In the genomic region with DNA sequence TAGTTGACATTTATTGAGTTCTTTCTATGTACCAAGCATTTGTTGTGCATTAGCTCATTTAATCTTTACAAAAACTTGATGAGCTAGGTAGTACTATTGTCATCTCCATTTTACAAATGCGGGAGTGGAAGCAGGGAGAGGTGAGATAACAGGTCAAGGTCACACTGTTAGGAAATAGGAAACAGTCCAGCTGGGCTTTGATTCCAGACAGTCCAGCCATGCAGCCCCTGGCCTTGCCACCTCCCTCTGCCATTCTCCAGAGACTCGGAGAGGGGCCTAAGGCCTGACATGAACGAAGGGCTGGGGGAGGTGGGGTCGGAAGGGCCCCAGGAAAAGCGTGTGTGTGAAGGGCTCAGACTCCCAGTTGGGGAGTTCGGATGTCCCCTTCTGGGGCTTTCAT, we compare ENCODE assay signal across 28 cellular contexts. TPM values are rescaled to one million over a fixed set of nuclear protein-coding genes. Genes with fewer than 3 reads are reported as not detected.
A peak's percentile ranks its signal among the peaks of the same experiment; 100 is the strongest.
DNase-seq lines count a peak whose midpoint lies in the region; ATAC-seq, FAIRE-seq and TF ChIP-seq lines count a peak whose summit lies in the region.
"Had no signal": no experiment of that assay in that cellular context is flagged by ENCODE, and none has a peak within 500 bp of the region (broad histone marks: within the 10 kb centered on the region; RNA-seq: fewer than 3 reads in every experiment).

No MANE protein-coding gene starts in this region.

- BruUV-seq in HepG2 (replicated peaks; lab: Mats Ljungman, UMichigan), result no TSS peak

- H3K9me3 ChIP-seq in RWPE2 (ENCODE audit: severe bottlenecking) (no peaks in the 10 kb centered on the region), HepG2 (ENCODE audit: low read length) (no peaks in the 10 kb centered on the region)
- H3K9me3 ChIP-seq: MG63, mucosa of descending colon, SJCRH30 had no signal

- no peak overlapping the region for H3K9ac ChIP-seq in HepG2 (ENCODE audit: insufficient read depth, low read depth, low read length)
- H3K9ac ChIP-seq: GM23248 had no signal

- TF ChIP-seq EP300 in HepG2 (IDR thresholded peaks at IDR 0.05; ENCODE audit: low read depth in 2 of 2, low read length in 2 of 2), result peak in 1 of 2 experiments; percentile 52; a peak in 1 of 4 replicates
- no peak; the same call in 1 of the 2 replicates for TF ChIP-seq EP300 in HepG2 (CRISPR knock-in tag; IDR thresholded peaks at IDR 0.05; ENCODE audit: borderline replicate concordance)

- POLR2A ChIA-PET in activated CD4-positive, alpha-beta T cell treated with anti-CD3 and anti-CD28 coated beads for 36 hours (lab: Charles Lee), result no interaction called here
- POLR2A ChIA-PET in HepG2 (lab: Yijun Ruan, JAX), result interaction anchor here (0.8 to 1.6 kb wide), 3 partner anchors 9 to 922 kb away, joined by 3 to 10 read pairs (median 5); no protein-coding TSS in a partner anchor

- no peaks in the 10 kb centered on the region for H3K9me3 Mint-ChIP-seq in activated CD4-positive, alpha-beta T cell treated with anti-CD3 and anti-CD28 coated beads for 36 hours (ENCODE audit: low read depth)
- no peaks in the 10 kb centered on the region for H3K9me3 Mint-ChIP-seq in stimulated activated memory B cell treated with anti-CD40 and anti-IgM and Interleukin-4, amounts not matched to agents 10 μg/mL and 1 μg/mL and 100 μg/mL, for 72 hours
- H3K9me3 Mint-ChIP-seq: activated CD4-positive, alpha-beta memory T cell treated with anti-CD3 and anti-CD28 coated beads, Interleukin-2, amount 10 ng/mL, durations not matched to agents 7 days and 5 days; activated naive CD4-positive, alpha-beta T cell treated with anti-CD3 and anti-CD28 coated beads, Interleukin-2, amount 50 U/mL, for 72 hours; activated T-cell treated with anti-CD3 and anti-CD28 coated beads, Interleukin-2, amount 50 U/mL, for 4 hours; IgD-negative memory B cell had no signal

- DNase-seq in activated CD4-positive, alpha-beta T cell treated with anti-CD3 and anti-CD28 coated beads for 36 hours, result no peak
- DNase-seq in activated CD4-positive, alpha-beta T cell treated with anti-CD3 and anti-CD28 coated beads, Interleukin-2, amount 50 U/mL, for 1 hour, result no peak
- DNase-seq in RWPE2 (ENCODE audit: low spot score) (no peak), HepG2 (ENCODE audit: low spot score) (peak; percentile 63), NCI-H774 (lab: John Stamatoyannopoulos, UW) (no peak), A172 (ENCODE audit: low spot score) (no peak)
- DNase-seq: 8988T; activated CD4-positive, alpha-beta memory T cell treated with anti-CD3 and anti-CD28 coated beads, Interleukin-2, amount 10 ng/mL, durations not matched to agents 7 days and 5 days; activated T-cell treated with anti-CD3 and anti-CD28 coated beads, Interleukin-2, amount 50 U/mL, for 4 hours; DMS79 treated with DMSO at 0.1 percent for 48 hours; effector memory CD4-positive, alpha-beta T cell; GM23248; mucosa of descending colon; NCI-H1436; NCI-H82; SJCRH30; stimulated activated CD4-positive, alpha-beta T cell treated with anti-CD3 and anti-CD28 coated beads, Interleukin-4, amount 100 ng/mL, for 1 hour; T-helper 2 cell had no signal

- H3K36me3 Mint-ChIP-seq in activated CD4-positive, alpha-beta T cell treated with anti-CD3 and anti-CD28 coated beads for 36 hours (ENCODE audit: low read depth), result peaks cover 2% of the 10 kb centered on the region
- H3K36me3 Mint-ChIP-seq in stimulated activated memory B cell treated with anti-CD40 and anti-IgM and Interleukin-4, amounts not matched to agents 10 μg/mL and 1 μg/mL and 100 μg/mL, for 72 hours, result peaks cover 6% of the 10 kb centered on the region
- H3K36me3 Mint-ChIP-seq: activated naive CD4-positive, alpha-beta T cell treated with anti-CD3 and anti-CD28 coated beads, Interleukin-2, amount 50 U/mL, for 72 hours had no signal

- in situ Hi-C loops in HepG2 (cut with HindIII; ENCODE audit: extremely low pct_ligation_motif_present, low pct_unique_long_range_greater_than_20kb), result no loop called here

- 11% methylated on average over 6 of the region's 6 CpGs for WGBS in HepG2 (ENCODE audit: low lambda C conversion rate)

- intact Hi-C loops in activated CD4-positive, alpha-beta T cell treated with anti-CD3 and anti-CD28 coated beads for 36 hours (cut with DNase I, micrococcal nuclease), result no loop called here
- intact Hi-C loops in HepG2 (cut with micrococcal nuclease; ENCODE audit: unreplicated experiment), result no loop called here

- H3K4me1 Mint-ChIP-seq in activated CD4-positive, alpha-beta T cell treated with anti-CD3 and anti-CD28 coated beads for 36 hours, result peaks cover 51% of the 10 kb centered on the region
- H3K4me1 Mint-ChIP-seq in stimulated activated memory B cell treated with anti-CD40 and anti-IgM and Interleukin-4, amounts not matched to agents 10 μg/mL and 1 μg/mL and 100 μg/mL, for 72 hours, result peaks cover 83% of the 10 kb centered on the region

- peak; percentile 91 for FAIRE-seq in HepG2 (lab: Jason Lieb, UNC)
- FAIRE-seq: GM12891, GM19239 had no signal

- H3K4me1 ChIP-seq in RWPE2 (ENCODE audit: insufficient read depth, poor library complexity, severe bottlenecking) (peaks cover 18% of the 10 kb centered on the region), HepG2 (ENCODE audit: insufficient read depth, low read length) (peaks cover 23% of the 10 kb centered on the region)
- H3K4me1 ChIP-seq: SJCRH30 had no signal

- H3K36me3 ChIP-seq in RWPE2 (ENCODE audit: low read depth) (no peaks in the 10 kb centered on the region), HepG2 (replicated peaks in 1 of 2; ENCODE audit: control insufficient read depth in 1 of 2, insufficient read depth in 2 of 2, low read length in 2 of 2) (no peaks in the 10 kb centered on the region)
- H3K36me3 ChIP-seq: SJCRH30 had no signal

- H2AFZ ChIP-seq in HepG2 (ENCODE audit: low read length), result no peak overlapping the region
- H2AFZ ChIP-seq: GM23248 had no signal

- no peak overlapping the region for H3K4me3 ChIP-seq in RWPE2 (ENCODE audit: severe bottlenecking)
- no peak overlapping the region for H3K4me3 ChIP-seq in HepG2 (replicated peaks in 1 of 3; ENCODE audit: insufficient read depth in 1 of 3, low read depth in 2 of 3, low read length in 3 of 3)
- H3K4me3 ChIP-seq: GM23248, MG63, mucosa of descending colon, SJCRH30, skin epidermis had no signal

- no peak for TF ChIP-seq POLR2A in HepG2 (IDR thresholded peaks at IDR 0.05; ENCODE audit: insufficient read depth in 1 of 2, low read depth in 2 of 2, low read length in 2 of 2)

- no peaks in the 10 kb centered on the region for H3K27me3 Mint-ChIP-seq in activated CD4-positive, alpha-beta T cell treated with anti-CD3 and anti-CD28 coated beads for 36 hours
- no peaks in the 10 kb centered on the region for H3K27me3 Mint-ChIP-seq in stimulated activated memory B cell treated with anti-CD40 and anti-IgM and Interleukin-4, amounts not matched to agents 10 μg/mL and 1 μg/mL and 100 μg/mL, for 72 hours
- H3K27me3 Mint-ChIP-seq: activated CD4-positive, alpha-beta memory T cell treated with anti-CD3 and anti-CD28 coated beads, Interleukin-2, amount 10 ng/mL, durations not matched to agents 7 days and 5 days; IgD-negative memory B cell had no signal

- peaks cover 12% of the 10 kb centered on the region; the same call in 1 of the 2 replicates for H4K20me1 ChIP-seq in HepG2 (ENCODE audit: insufficient read depth, low read length)

- H3K4me3 Mint-ChIP-seq in activated CD4-positive, alpha-beta T cell treated with anti-CD3 and anti-CD28 coated beads for 36 hours, result no peak overlapping the region
- no peak overlapping the region for H3K4me3 Mint-ChIP-seq in stimulated activated memory B cell treated with anti-CD40 and anti-IgM and Interleukin-4, amounts not matched to agents 10 μg/mL and 1 μg/mL and 100 μg/mL, for 72 hours
- H3K4me3 Mint-ChIP-seq: activated CD4-positive, alpha-beta memory T cell treated with anti-CD3 and anti-CD28 coated beads, Interleukin-2, amount 10 ng/mL, durations not matched to agents 7 days and 5 days; activated T-cell treated with anti-CD3 and anti-CD28 coated beads, Interleukin-2, amount 50 U/mL, for 4 hours; IgD-negative memory B cell had no signal

- CTCF ChIA-PET in activated CD4-positive, alpha-beta T cell treated with anti-CD3 and anti-CD28 coated beads for 36 hours (lab: Charles Lee), result interaction anchor here (4.2 kb wide), 1 partner anchor 16 kb away, joined by 31 read pairs; no protein-coding TSS in a partner anchor
- CTCF ChIA-PET in HepG2 (lab: Yijun Ruan, JAX; ENCODE audit: low intra/inter-chr PET ratio, low total read pairs), result no interaction called here

- H3K27ac Mint-ChIP-seq in activated CD4-positive, alpha-beta T cell treated with anti-CD3 and anti-CD28 coated beads for 36 hours, result peak overlapping the region; percentile 77
- H3K27ac Mint-ChIP-seq in stimulated activated memory B cell treated with anti-CD40 and anti-IgM and Interleukin-4, amounts not matched to agents 10 μg/mL and 1 μg/mL and 100 μg/mL, for 72 hours, result peak overlapping the region; percentile 31
- H3K27ac Mint-ChIP-seq: activated CD4-positive, alpha-beta memory T cell treated with anti-CD3 and anti-CD28 coated beads, Interleukin-2, amount 10 ng/mL, durations not matched to agents 7 days and 5 days had no signal

- TF ChIP-seq RAD21 in HepG2 (CRISPR knock-in tag; IDR thresholded peaks at IDR 0.05), result peak; percentile 26; the same call in 1 of the 2 replicates

- H3K4me2 ChIP-seq in HepG2 (ENCODE audit: low read depth, low read length), result peak overlapping the region; percentile 9

- ATAC-seq in activated CD4-positive, alpha-beta T cell treated with anti-CD3 and anti-CD28 coated beads for 36 hours, result no peak
- ATAC-seq in RWPE2 (ENCODE audit: low read depth) (no peak), HepG2 (peak; percentile 70), GM19351 (IDR thresholded peaks at IDR 0.05; ENCODE audit: unreplicated experiment) (no peak)
- no peak for ATAC-seq in stimulated activated memory B cell treated with anti-CD40 and anti-IgM and Interleukin-4, amounts not matched to agents 10 μg/mL and 1 μg/mL and 100 μg/mL, for 72 hours
- ATAC-seq: activated naive CD4-positive, alpha-beta T cell treated with anti-CD3 and anti-CD28 coated beads, Interleukin-2, amount 50 U/mL, for 72 hours; activated T-cell treated with anti-CD3 and anti-CD28 coated beads, Interleukin-2, amount 50 U/mL, for 4 hours had no signal

- TF ChIP-seq CTCF in RWPE2 (IDR thresholded peaks at IDR 0.05; ENCODE audit: poor library complexity, severe bottlenecking), result no peak
- TF ChIP-seq CTCF in HepG2 (CRISPR knock-in tag; IDR thresholded peaks at IDR 0.05), result no peak

- H3K27me3 ChIP-seq in RWPE2 (ENCODE audit: insufficient read depth, poor library complexity, severe bottlenecking), result no peaks in the 10 kb centered on the region
- H3K27me3 ChIP-seq in HepG2 (ENCODE audit: control insufficient read depth in 1 of 2, insufficient read depth in 2 of 2, low read length in 2 of 2), result no peaks in the 10 kb centered on the region
- H3K27me3 ChIP-seq: MG63, SJCRH30 had no signal

- H3K79me2 ChIP-seq in HepG2 (ENCODE audit: insufficient read depth, low read length), result no peaks in the 10 kb centered on the region

- H3K27ac ChIP-seq in RWPE2 (ENCODE audit: poor library complexity, severe bottlenecking) (peak overlapping the region; percentile 3), HepG2 (ENCODE audit: extremely low read length, insufficient read depth, low read length) (peak overlapping the region; percentile 3)
- H3K27ac ChIP-seq: C4-2B, GM23248, SJCRH30, VCaP had no signal

RNA-seq across cellular contexts. Expression of gene ODC1, which starts 55.6 kb away (rescaled TPM):
- 100 to 1,000 TPM; 158 to 170 TPM for total RNA-seq in activated CD4-positive, alpha-beta T cell treated with anti-CD3 and anti-CD28 coated beads for 36 hours
- 371 and 422 TPM in 2 replicates for total RNA-seq in HepG2 (2016; rRNA removed; fragmentation: Illumina TruSeq; extraction: Trizol)
- total RNA-seq in HepG2 (2016; cell fraction: cytosol; rRNA removed; fragmentation: Illumina TruSeq; extraction: Trizol; ENCODE audit: low read depth), result 747 and 845 TPM in 2 replicates
- total RNA-seq in HepG2 (2016; cell fraction: insoluble cytoplasmic fraction; rRNA removed; fragmentation: Illumina TruSeq; extraction: Trizol), result 382 and 405 TPM in 2 replicates
- 1,179 and 1,380 TPM in 2 replicates for total RNA-seq in HepG2 (2016; cell fraction: membrane; rRNA removed; fragmentation: Illumina TruSeq; extraction: Trizol)
- 154 and 170 TPM in 2 replicates for total RNA-seq in HepG2 (2016; cell fraction: nucleus; rRNA removed; fragmentation: Illumina TruSeq; extraction: Trizol)
- polyA plus RNA-seq in HepG2 (2011; rRNA removed), result 105 and 142 TPM in 2 replicates
- 93.6 and 131 TPM in 2 replicates for polyA plus RNA-seq in HepG2 (2011; cell fraction: cytosol; rRNA removed)
- polyA plus RNA-seq in HepG2 (2011; cell fraction: nucleus; rRNA removed), result 44.5 and 56.5 TPM in 2 replicates
- 108 and 109 TPM in 2 replicates for polyA plus RNA-seq in HepG2 (2012)
- 923 and 940 TPM in 2 replicates for polyA plus RNA-seq in HepG2 (2016; cell fraction: cytosol; fragmentation: Illumina TruSeq; extraction: Trizol; ENCODE audit: low read depth)
- polyA plus RNA-seq in HepG2 (2016; cell fraction: insoluble cytoplasmic fraction; fragmentation: Illumina TruSeq; extraction: Trizol; ENCODE audit: low read depth), result 367 and 392 TPM in 2 replicates
- 1,008 and 1,080 TPM in 2 replicates for polyA plus RNA-seq in HepG2 (2016; cell fraction: membrane; fragmentation: Illumina TruSeq; extraction: Trizol; ENCODE audit: low read depth)
- 235 and 237 TPM in 2 replicates for polyA plus RNA-seq in HepG2 (2016; cell fraction: nucleus; fragmentation: Illumina TruSeq; extraction: Trizol; ENCODE audit: insufficient read depth, low read depth)
- 64.0 and 223 TPM in 2 replicates for polyA minus RNA-seq in HepG2 (2011; rRNA and poly(A)+ RNA removed; ENCODE audit: low replicate concordance)
- polyA minus RNA-seq in HepG2 (2011; cell fraction: cytosol; rRNA and poly(A)+ RNA removed), result 53.3 and 58.5 TPM in 2 replicates
- polyA minus RNA-seq in HepG2 (2011; cell fraction: nucleus; rRNA and poly(A)+ RNA removed), result 32.7 and 35.2 TPM in 2 replicates
- 308 and 372 TPM in 2 replicates for total RNA-seq in A172 (2014; rRNA removed; shearing (Covaris generic))
